Comparison of ENCODE assay signal across 37 cellular contexts in the genomic region with DNA sequence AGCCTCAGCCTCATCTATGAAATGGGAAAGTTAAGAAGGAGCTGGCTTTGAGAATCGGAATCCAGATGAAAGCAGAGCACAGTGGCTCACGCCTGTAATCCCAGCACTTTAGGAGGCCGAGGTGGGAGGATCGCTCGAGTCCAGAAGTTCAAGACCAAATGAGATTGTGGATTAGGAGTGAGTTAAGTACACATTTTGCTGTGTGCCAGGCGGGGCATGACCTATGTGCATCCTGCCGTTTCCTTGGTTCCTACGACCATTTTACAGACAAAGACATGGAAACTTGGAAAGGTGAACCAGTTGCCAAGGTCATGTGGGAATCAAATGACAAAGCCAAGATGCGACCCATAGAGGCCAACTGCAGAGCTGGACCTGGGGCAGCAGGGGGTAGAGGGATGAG. TPM values are rescaled to one million over a fixed set of nuclear protein-coding genes. Genes with fewer than 3 reads are reported as not detected.
"Had no signal": no experiment of that assay in that cellular context is flagged by ENCODE, and none has a peak within 500 bp of the region (broad histone marks: within the 10 kb centered on the region; RNA-seq: fewer than 3 reads in every experiment).

No MANE protein-coding gene starts in this region.

- H3K4me3 ChIP-seq: ascending aorta, cardiac muscle cell, SJCRH30, SK-N-MC had no signal

- H3K27ac Mint-ChIP-seq: activated CD8-positive, alpha-beta T cell treated with anti-CD3 and anti-CD28 coated beads for 36 hours; activated naive CD8-positive, alpha-beta T cell treated with anti-CD3 and anti-CD28 coated beads for 36 hours; activated T-cell treated with anti-CD3 and anti-CD28 coated beads, Interleukin-2, amount 50 U/mL, for 72 hours; activated T-helper 17 cell treated with anti-CD3 and anti-CD28 coated beads, Interleukin-2, amount 50 U/mL, for 72 hours had no signal

- H3K4me1 ChIP-seq: SJCRH30 had no signal

- H3K27ac ChIP-seq: ascending aorta, SJCRH30, SK-N-MC, WERI-Rb-1 had no signal

- H3K36me3 Mint-ChIP-seq: activated naive CD8-positive, alpha-beta T cell treated with anti-CD3 and anti-CD28 coated beads for 36 hours had no signal

- H3K27me3 ChIP-seq: ascending aorta, cardiac muscle cell, SJCRH30 had no signal

- DNase-seq: activated CD4-positive, alpha-beta T cell treated with anti-CD3 and anti-CD28 coated beads for 1 hour; activated CD4-positive, alpha-beta T cell treated with anti-CD3 and anti-CD28 coated beads for 48 hours; activated CD4-positive, CD25-positive, alpha-beta regulatory T cell; activated CD8-positive, alpha-beta T cell treated with anti-CD3 and anti-CD28 coated beads for 36 hours; activated effector memory CD4-positive, alpha-beta T cell treated with anti-CD3 and anti-CD28 coated beads, Interleukin-2, amount 50 U/mL, for 16 hours; activated naive CD4-positive, alpha-beta T cell; activated naive CD4-positive, alpha-beta T cell treated with anti-CD3 and anti-CD28 coated beads, Interleukin-2, amount 50 U/mL, for 16 hours; activated naive CD8-positive, alpha-beta T cell treated with anti-CD3 and anti-CD28 coated beads for 36 hours; activated T-cell treated with anti-CD3 and anti-CD28 coated beads, Interleukin-2, amount 50 U/mL, for 1 hour; activated T-cell treated with anti-CD3 and anti-CD28 coated beads, Interleukin-2, amount 50 U/mL, for 72 hours; amygdala; Kasumi-1; KG1; MM.1S; MV-4-11; NCI-H1092; NCI-H1417; NCI-H146; NCI-H187; NCI-H2029 treated with DMSO at 0.1 percent for 48 hours; NCI-H2107; NCI-H2171; NCI-H510A; NCI-H526; NCI-H748 treated with DMSO at 0.1 percent for 48 hours; SHP77; SJCRH30; T1000; WERI-Rb-1 had no signal

- H3K27me3 Mint-ChIP-seq: activated CD8-positive, alpha-beta T cell treated with anti-CD3 and anti-CD28 coated beads for 36 hours; activated naive CD8-positive, alpha-beta T cell treated with anti-CD3 and anti-CD28 coated beads for 36 hours; activated T-helper 17 cell treated with anti-CD3 and anti-CD28 coated beads, Interleukin-2, amount 50 U/mL, for 72 hours had no signal

- H3K4me3 Mint-ChIP-seq: activated CD8-positive, alpha-beta T cell treated with anti-CD3 and anti-CD28 coated beads for 36 hours; activated naive CD8-positive, alpha-beta T cell treated with anti-CD3 and anti-CD28 coated beads for 36 hours; activated T-cell treated with anti-CD3 and anti-CD28 coated beads, Interleukin-2, amount 50 U/mL, for 72 hours; activated T-helper 17 cell treated with anti-CD3 and anti-CD28 coated beads, Interleukin-2, amount 50 U/mL, for 72 hours; central memory CD8-positive, alpha-beta T cell had no signal

- H3K36me3 ChIP-seq: ascending aorta, cardiac muscle cell, SJCRH30, WERI-Rb-1 had no signal

- H3K4me1 Mint-ChIP-seq: activated naive CD8-positive, alpha-beta T cell treated with anti-CD3 and anti-CD28 coated beads for 36 hours; activated T-helper 17 cell treated with anti-CD3 and anti-CD28 coated beads, Interleukin-2, amount 50 U/mL, for 72 hours; central memory CD8-positive, alpha-beta T cell had no signal

- H3K9me3 Mint-ChIP-seq: activated CD8-positive, alpha-beta T cell treated with anti-CD3 and anti-CD28 coated beads for 36 hours; activated naive CD8-positive, alpha-beta T cell treated with anti-CD3 and anti-CD28 coated beads for 36 hours; activated T-cell treated with anti-CD3 and anti-CD28 coated beads, Interleukin-2, amount 50 U/mL, for 72 hours; activated T-helper 17 cell treated with anti-CD3 and anti-CD28 coated beads, Interleukin-2, amount 50 U/mL, for 72 hours; central memory CD8-positive, alpha-beta T cell had no signal

- H3K9me3 ChIP-seq: ascending aorta, SJCRH30 had no signal

RNA-seq across cellular contexts. Expression of gene PLA2G3, which starts 4.2 kb away (rescaled TPM):
- total RNA-seq: activated CD8-positive, alpha-beta memory T cell treated with anti-CD3 and anti-CD28 coated beads for 36 hours; activated CD8-positive, alpha-beta T cell treated with anti-CD3 and anti-CD28 coated beads for 36 hours; activated naive CD8-positive, alpha-beta T cell treated with anti-CD3 and anti-CD28 coated beads for 36 hours; activated T-cell treated with anti-CD3 and anti-CD28 coated beads, Interleukin-2, amount 50 U/mL, for 72 hours; activated T-helper 17 cell treated with anti-CD3 and anti-CD28 coated beads, Interleukin-2, amount 50 U/mL, for 72 hours; ascending aorta; T-helper 1 cell treated with Interleukin-12 subunit alpha and Interleukin-12 subunit beta and Interleukin-4 antibody, amounts not matched to agents 30 ng/mL and 1 ng/mL, for 36 hours; T-helper 2 cell treated with Interferon-gamma antibody and Interleukin-4, amounts not matched to agents 100 ng/mL and 5 ng/mL, for 36 hours had no signal

RNA-seq across cellular contexts. Expression of gene INPP5J, which starts 13.4 kb away (rescaled TPM):
- total RNA-seq: T-helper 1 cell treated with Interleukin-12 subunit alpha and Interleukin-12 subunit beta and Interleukin-4 antibody, amounts not matched to agents 30 ng/mL and 1 ng/mL, for 36 hours; T-helper 2 cell treated with Interferon-gamma antibody and Interleukin-4, amounts not matched to agents 100 ng/mL and 5 ng/mL, for 36 hours had no signal
